In the genomic region with DNA sequence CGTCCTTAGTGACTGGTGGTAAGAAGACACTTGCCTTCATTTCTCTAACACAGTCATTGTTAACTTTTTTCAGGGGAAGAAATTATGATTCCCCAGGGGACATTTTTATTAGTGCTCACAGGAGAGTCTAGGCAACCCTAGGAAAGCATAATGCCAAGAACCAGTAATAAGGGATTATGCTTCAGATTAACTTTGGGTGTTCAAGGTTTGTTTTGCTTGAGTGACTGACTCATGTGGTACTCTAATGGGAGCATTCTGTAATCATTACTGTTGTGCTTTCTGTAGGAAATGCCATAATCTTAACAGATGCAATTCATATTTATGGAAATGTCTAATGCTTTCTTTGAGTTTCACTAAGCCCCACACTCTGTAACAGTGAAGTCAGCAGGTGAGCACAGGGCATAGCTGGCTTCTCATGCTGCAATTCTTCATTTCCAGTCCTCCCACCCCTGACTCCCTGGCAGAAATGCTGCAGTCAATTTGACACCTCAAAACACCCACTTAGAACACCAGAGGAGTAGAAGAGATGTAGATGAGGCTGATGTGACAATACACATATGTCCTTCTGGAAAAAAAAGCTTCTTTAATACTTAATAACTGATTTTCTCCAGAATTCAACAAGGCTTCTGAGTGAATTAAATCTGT, we compare ENCODE assay signal across 23 cellular contexts.
DNase-seq lines count a peak whose midpoint lies in the region; ATAC-seq and TF ChIP-seq lines count a peak whose summit lies in the region.
"Had no signal": no experiment of that assay in that cellular context is flagged by ENCODE, and none has a peak within 500 bp of the region (broad histone marks: within the 10 kb centered on the region; RNA-seq: fewer than 3 reads in every experiment).

No MANE protein-coding gene starts in this region.

- no peaks in the 10 kb centered on the region for H3K9me3 Mint-ChIP-seq in stimulated activated memory B cell treated with anti-CD40 and anti-IgM and Interleukin-4, amounts not matched to agents 10 μg/mL and 1 μg/mL and 100 μg/mL, for 72 hours
- H3K9me3 Mint-ChIP-seq: activated CD8-positive, alpha-beta T cell treated with anti-CD3 and anti-CD28 coated beads for 36 hours; activated T-cell treated with anti-CD3 and anti-CD28 coated beads, Interleukin-2, amount 50 U/mL, for 4 hours; brain; GM23338; natural killer cell treated with Interleukin-12 subunit alpha and Interleukin-12 subunit beta and Interleukin-15 and Interleukin-18, amount 100 ng/mL, for 72 hours had no signal

- peaks cover 12% of the 10 kb centered on the region for H3K4me1 Mint-ChIP-seq in stimulated activated memory B cell treated with anti-CD40 and anti-IgM and Interleukin-4, amounts not matched to agents 10 μg/mL and 1 μg/mL and 100 μg/mL, for 72 hours
- H3K4me1 Mint-ChIP-seq: brain had no signal

- H3K4me3 Mint-ChIP-seq in stimulated activated memory B cell treated with anti-CD40 and anti-IgM and Interleukin-4, amounts not matched to agents 10 μg/mL and 1 μg/mL and 100 μg/mL, for 72 hours, result no peak overlapping the region
- H3K4me3 Mint-ChIP-seq: activated CD8-positive, alpha-beta T cell treated with anti-CD3 and anti-CD28 coated beads for 36 hours; activated T-cell treated with anti-CD3 and anti-CD28 coated beads, Interleukin-2, amount 50 U/mL, for 4 hours; brain; GM23338; natural killer cell treated with Interleukin-12 subunit alpha and Interleukin-12 subunit beta and Interleukin-15 and Interleukin-18, amount 100 ng/mL, for 72 hours had no signal

- ATAC-seq in stimulated activated memory B cell treated with anti-CD40 and anti-IgM and Interleukin-4, amounts not matched to agents 10 μg/mL and 1 μg/mL and 100 μg/mL, for 72 hours, result peak; percentile 5
- ATAC-seq: activated CD8-positive, alpha-beta T cell treated with anti-CD3 and anti-CD28 coated beads for 36 hours; activated T-cell treated with anti-CD3 and anti-CD28 coated beads, Interleukin-2, amount 50 U/mL, for 4 hours had no signal

- no peaks in the 10 kb centered on the region for H3K27me3 ChIP-seq in HAP-1 (ENCODE audit: low read depth)
- H3K27me3 ChIP-seq: dorsolateral prefrontal cortex, esophagus muscularis mucosa, spleen, testis had no signal

- no peak overlapping the region for H3K27ac Mint-ChIP-seq in stimulated activated memory B cell treated with anti-CD40 and anti-IgM and Interleukin-4, amounts not matched to agents 10 μg/mL and 1 μg/mL and 100 μg/mL, for 72 hours
- H3K27ac Mint-ChIP-seq: activated CD8-positive, alpha-beta T cell treated with anti-CD3 and anti-CD28 coated beads for 36 hours; GM23338; natural killer cell treated with Interleukin-12 subunit alpha and Interleukin-12 subunit beta and Interleukin-15 and Interleukin-18, amount 100 ng/mL, for 72 hours had no signal

- DNase-seq in HAP-1 (ENCODE audit: low spot score in 2 of 2), result peak; percentile 31 to 80
- peak; percentile 80 for DNase-seq in amniotic epithelial cell (ENCODE audit: low read depth)
- DNase-seq in foreskin fibroblast, result peak; percentile 51 to 76
- no peak for DNase-seq in NCI-H1105 treated with DMSO at 0.1 percent for 48 hours (lab: John Stamatoyannopoulos, UW)
- DNase-seq in NCI-H446 treated with DMSO at 0.1 percent for 48 hours (lab: John Stamatoyannopoulos, UW), result no peak
- DNase-seq in cortex of kidney (lab: John Stamatoyannopoulos, UW), result no peak
- DNase-seq: activated CD8-positive, alpha-beta T cell treated with anti-CD3 and anti-CD28 coated beads for 36 hours; activated naive CD4-positive, alpha-beta T cell treated with anti-CD3 and anti-CD28 coated beads, Interleukin-2, amount 50 U/mL, for 16 hours; activated T-cell treated with anti-CD3 and anti-CD28 coated beads, Interleukin-2, amount 50 U/mL, for 4 hours; hippocampal formation; NCI-H2081; NCI-H524 treated with DMSO at 0.1 percent for 48 hours; Right ventricle myocardium superior; spleen; stimulated activated CD8-positive, alpha-beta memory T cell treated with anti-CD3 and anti-CD28 coated beads, Interleukin-4, amount 100 ng/mL, for 48 hours; testis; WERI-Rb-1 had no signal

- H3K4me1 ChIP-seq in HAP-1, result peaks cover 9% of the 10 kb centered on the region; the same call in 1 of the 2 replicates
- H3K4me1 ChIP-seq: esophagus muscularis mucosa, spleen, testis had no signal

- TF ChIP-seq CTCF in foreskin fibroblast (IDR thresholded peaks at IDR 0.05; ENCODE audit: low read depth, low read length), result no peak

- in situ Hi-C loops in HAP-1 (cut with MboI; ENCODE audit: low sequenced_read_pairs), result no loop called here

- H3K36me3 Mint-ChIP-seq in stimulated activated memory B cell treated with anti-CD40 and anti-IgM and Interleukin-4, amounts not matched to agents 10 μg/mL and 1 μg/mL and 100 μg/mL, for 72 hours, result no peaks in the 10 kb centered on the region
- H3K36me3 Mint-ChIP-seq: brain; natural killer cell treated with Interleukin-12 subunit alpha and Interleukin-12 subunit beta and Interleukin-15 and Interleukin-18, amount 100 ng/mL, for 72 hours had no signal

- H3K36me3 ChIP-seq in HAP-1 (replicated peaks), result no peaks in the 10 kb centered on the region
- H3K36me3 ChIP-seq: esophagus muscularis mucosa, spleen, WERI-Rb-1 had no signal

- H3K9me3 ChIP-seq in HAP-1, result no peaks in the 10 kb centered on the region
- H3K9me3 ChIP-seq: esophagus muscularis mucosa, spleen, testis had no signal

- H3K27me3 Mint-ChIP-seq in stimulated activated memory B cell treated with anti-CD40 and anti-IgM and Interleukin-4, amounts not matched to agents 10 μg/mL and 1 μg/mL and 100 μg/mL, for 72 hours, result no peaks in the 10 kb centered on the region
- H3K27me3 Mint-ChIP-seq: activated CD8-positive, alpha-beta T cell treated with anti-CD3 and anti-CD28 coated beads for 36 hours; brain had no signal

- H3K4me3 ChIP-seq in HAP-1 (no peak overlapping the region), foreskin fibroblast (ENCODE audit: low read depth in 1 of 2, low read length in 2 of 2) (no peak overlapping the region)
- H3K4me3 ChIP-seq: dorsolateral prefrontal cortex, esophagus muscularis mucosa, GM23338, spleen, testis had no signal

Comparison
In these comparisons a context has a peak if more than half of its experiments do, and no peak if none do; other contexts are left out.
1. DNase-seq: peak in HAP-1 (2 of 2), amniotic epithelial cell (single experiment) and foreskin fibroblast (2 of 2); none in NCI-H1105 treated with DMSO at 0.1 percent for 48 hours (single experiment), NCI-H446 treated with DMSO at 0.1 percent for 48 hours (single experiment) and cortex of kidney (single experiment).